15 cellular contexts compared by ENCODE assay signal in the genomic region with DNA sequence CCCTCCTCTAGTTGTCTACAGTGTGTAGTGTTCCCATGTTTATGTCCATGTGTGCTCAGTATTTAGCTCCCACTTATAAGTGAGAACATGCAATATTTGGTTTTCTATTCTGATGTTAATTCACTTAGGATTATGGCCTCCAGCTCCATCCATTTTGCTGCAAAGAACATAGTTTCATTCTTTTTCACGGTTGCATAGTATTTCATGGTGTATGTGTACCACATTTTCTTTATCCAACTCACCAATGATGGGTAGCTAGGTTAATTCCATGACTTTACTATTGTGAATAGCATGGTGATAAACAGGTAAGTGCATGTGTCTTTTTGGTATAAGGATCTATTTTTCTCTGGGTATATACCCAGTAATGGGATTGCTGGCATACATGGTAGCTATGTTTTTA.
DNase-seq lines count a peak whose midpoint lies in the region; ATAC-seq and TF ChIP-seq lines count a peak whose summit lies in the region.
"Had no signal": no experiment of that assay in that cellular context is flagged by ENCODE, and none has a peak within 500 bp of the region (broad histone marks: within the 10 kb centered on the region; RNA-seq: fewer than 3 reads in every experiment).

No MANE protein-coding gene starts in this region.

- H3K9me3 Mint-ChIP-seq in activated T-cell treated with anti-CD3 and anti-CD28 coated beads, Interleukin-2, amount 50 U/mL, for 4 hours, result no peaks in the 10 kb centered on the region
- H3K9me3 Mint-ChIP-seq in activated naive CD8-positive, alpha-beta T cell treated with anti-CD3 and anti-CD28 coated beads, Interleukin-2, amount 10 ng/mL, durations not matched to agents 7 days and 5 days, result no peaks in the 10 kb centered on the region
- H3K9me3 Mint-ChIP-seq: neural progenitor cell had no signal

- peak overlapping the region; percentile 71 for H2AFZ ChIP-seq in MM.1S (ENCODE audit: low read length)
- H2AFZ ChIP-seq: neural progenitor cell had no signal

- no peaks in the 10 kb centered on the region for H3K27me3 Mint-ChIP-seq in activated T-cell treated with anti-CD3 and anti-CD28 coated beads, Interleukin-2, amount 50 U/mL, for 4 hours (ENCODE audit: low read depth)
- no peaks in the 10 kb centered on the region for H3K27me3 Mint-ChIP-seq in activated naive CD8-positive, alpha-beta T cell treated with anti-CD3 and anti-CD28 coated beads, Interleukin-2, amount 10 ng/mL, durations not matched to agents 7 days and 5 days

- ATAC-seq in activated T-cell treated with anti-CD3 and anti-CD28 coated beads, Interleukin-2, amount 50 U/mL, for 4 hours, result no peak
- ATAC-seq in activated naive CD8-positive, alpha-beta T cell treated with anti-CD3 and anti-CD28 coated beads, Interleukin-2, amount 10 ng/mL, durations not matched to agents 7 days and 5 days (ENCODE audit: low read depth), result no peak
- ATAC-seq in psoas muscle, result no peak
- no peak for ATAC-seq in HG03097 (IDR thresholded peaks at IDR 0.05; ENCODE audit: low FRiP score, unreplicated experiment)
- no peak for ATAC-seq in GM21786 (IDR thresholded peaks at IDR 0.05; ENCODE audit: unreplicated experiment)
- ATAC-seq in GM21423 (IDR thresholded peaks at IDR 0.05; ENCODE audit: unreplicated experiment), result no peak

- intact Hi-C loops in psoas muscle (cut with DNase I), result loop anchor here in 1 of 2 donors (10.0 kb wide), 1 partner anchor 997 kb away; no protein-coding TSS in a partner anchor

- no peak for DNase-seq in activated T-cell treated with anti-CD3 and anti-CD28 coated beads, Interleukin-2, amount 50 U/mL, for 4 hours
- no peak for DNase-seq in activated T-cell treated with anti-CD3 and anti-CD28 coated beads, Interleukin-2, amount 50 U/mL, for 1 hour
- DNase-seq in MM.1S, result no peak
- DNase-seq in activated naive CD8-positive, alpha-beta T cell treated with anti-CD3 and anti-CD28 coated beads, Interleukin-2, amount 10 ng/mL, durations not matched to agents 7 days and 5 days, result no peak
- no peak for DNase-seq in psoas muscle
- DNase-seq: caudate nucleus; foreskin melanocyte; NCI-H2029 treated with DMSO at 0.1 percent for 48 hours; stimulated activated CD8-positive, alpha-beta memory T cell treated with anti-CD3 and anti-CD28 coated beads, Interleukin-4, amount 100 ng/mL, for 48 hours had no signal

- H3K4me3 Mint-ChIP-seq in activated T-cell treated with anti-CD3 and anti-CD28 coated beads, Interleukin-2, amount 50 U/mL, for 4 hours, result peak overlapping the region; percentile 87
- peak overlapping the region; percentile 81 for H3K4me3 Mint-ChIP-seq in activated naive CD8-positive, alpha-beta T cell treated with anti-CD3 and anti-CD28 coated beads, Interleukin-2, amount 10 ng/mL, durations not matched to agents 7 days and 5 days
- H3K4me3 Mint-ChIP-seq: neural progenitor cell had no signal

- no peaks in the 10 kb centered on the region for H3K36me3 ChIP-seq in MM.1S (replicated peaks; ENCODE audit: insufficient read depth, low read length)
- no peaks in the 10 kb centered on the region for H3K36me3 ChIP-seq in psoas muscle (ENCODE audit: insufficient read depth in 1 of 2, low read depth in 1 of 2)
- H3K36me3 ChIP-seq: neural progenitor cell, right atrium auricular region had no signal

- H3K9ac ChIP-seq in MM.1S (ENCODE audit: low read length), result peak overlapping the region; percentile 7; the same call in 1 of the 2 replicates
- H3K9ac ChIP-seq: neural progenitor cell had no signal

- peaks cover 7% of the 10 kb centered on the region for H3F3A ChIP-seq in MM.1S (ENCODE audit: insufficient read depth, low read length)

- TF ChIP-seq CTCF in MM.1S (IDR thresholded peaks at IDR 0.05; ENCODE audit: low read length) (no peak), psoas muscle (IDR thresholded peaks at IDR 0.05) (no peak)

- peak overlapping the region; percentile 31; the same call in 1 of the 2 replicates for H3K4me2 ChIP-seq in MM.1S (ENCODE audit: low read depth, low read length)
- H3K4me2 ChIP-seq: neural progenitor cell had no signal

- no peaks in the 10 kb centered on the region for H3K79me2 ChIP-seq in MM.1S (ENCODE audit: low read length)

- H3K4me3 ChIP-seq in MM.1S (ENCODE audit: low read length) (no peak overlapping the region), psoas muscle (peak overlapping the region; percentile 62)
- H3K4me3 ChIP-seq: lung, neural progenitor cell had no signal

- H3K27ac Mint-ChIP-seq in activated naive CD8-positive, alpha-beta T cell treated with anti-CD3 and anti-CD28 coated beads, Interleukin-2, amount 10 ng/mL, durations not matched to agents 7 days and 5 days, result peak overlapping the region; percentile 86
- H3K27ac Mint-ChIP-seq: neural progenitor cell had no signal

- POLR2A ChIA-PET in activated naive CD8-positive, alpha-beta T cell treated with anti-CD3 and anti-CD28 coated beads, Interleukin-2, amount 10 ng/mL, durations not matched to agents 7 days and 5 days (lab: Charles Lee), result interaction anchor here (1.4 kb wide), 1 partner anchor 92 kb away, joined by 4 read pairs; no protein-coding TSS in a partner anchor

- H3K36me3 Mint-ChIP-seq in activated T-cell treated with anti-CD3 and anti-CD28 coated beads, Interleukin-2, amount 50 U/mL, for 4 hours (ENCODE audit: insufficient read depth), result no peaks in the 10 kb centered on the region
- peaks cover 6% of the 10 kb centered on the region for H3K36me3 Mint-ChIP-seq in activated naive CD8-positive, alpha-beta T cell treated with anti-CD3 and anti-CD28 coated beads, Interleukin-2, amount 10 ng/mL, durations not matched to agents 7 days and 5 days
- H3K36me3 Mint-ChIP-seq: neural progenitor cell had no signal

- H3K9me2 ChIP-seq in MM.1S (replicated peaks; ENCODE audit: insufficient read depth, low read length), result no peaks in the 10 kb centered on the region

- 87 to 97% (median 95%) methylated on average over 1 of the region's 1 CpG for WGBS in psoas muscle, 3 donors

- peaks cover 34% of the 10 kb centered on the region for H3K4me1 Mint-ChIP-seq in activated T-cell treated with anti-CD3 and anti-CD28 coated beads, Interleukin-2, amount 50 U/mL, for 4 hours (ENCODE audit: low read depth)
- H3K4me1 Mint-ChIP-seq in activated naive CD8-positive, alpha-beta T cell treated with anti-CD3 and anti-CD28 coated beads, Interleukin-2, amount 10 ng/mL, durations not matched to agents 7 days and 5 days, result peaks cover 25% of the 10 kb centered on the region
- H3K4me1 Mint-ChIP-seq: neural progenitor cell had no signal

- H3K4me1 ChIP-seq in MM.1S (ENCODE audit: low read length) (peaks cover 11% of the 10 kb centered on the region), psoas muscle (peaks cover under 1% of the 10 kb centered on the region)
- H3K4me1 ChIP-seq: neural progenitor cell had no signal

- no peaks in the 10 kb centered on the region for H4K20me1 ChIP-seq in MM.1S (ENCODE audit: insufficient read depth, low read length)

- H3K27ac ChIP-seq in MM.1S (ENCODE audit: low read length) (no peak overlapping the region), psoas muscle (no peak overlapping the region)
- H3K27ac ChIP-seq: neural progenitor cell, right atrium auricular region had no signal

- H3K27me3 ChIP-seq in MM.1S (replicated peaks; ENCODE audit: insufficient read depth, low read length), result no peaks in the 10 kb centered on the region
- no peaks in the 10 kb centered on the region for H3K27me3 ChIP-seq in psoas muscle (ENCODE audit: insufficient read depth in 3 of 3, low read length in 2 of 3)
- H3K27me3 ChIP-seq: neural progenitor cell, right atrium auricular region had no signal

- H3K9me3 ChIP-seq in MM.1S (replicated peaks; ENCODE audit: insufficient read depth, low read length), result no peaks in the 10 kb centered on the region
- H3K9me3 ChIP-seq in psoas muscle, result no peaks in the 10 kb centered on the region
- H3K9me3 ChIP-seq: right atrium auricular region had no signal
